ENCODE assay signal across 1 cellular context in genomic region chr10:49500420-49500819, GRCh38.
TF ChIP-seq lines count a peak whose summit lies in the region.

No MANE protein-coding gene starts in this region.

TF ChIP-seq in GM23338, 12 proteins besides CTCF, POLR2A, EP300 and RAD21 (continued from another document):
- TF ChIP-seq, protein P1, sequence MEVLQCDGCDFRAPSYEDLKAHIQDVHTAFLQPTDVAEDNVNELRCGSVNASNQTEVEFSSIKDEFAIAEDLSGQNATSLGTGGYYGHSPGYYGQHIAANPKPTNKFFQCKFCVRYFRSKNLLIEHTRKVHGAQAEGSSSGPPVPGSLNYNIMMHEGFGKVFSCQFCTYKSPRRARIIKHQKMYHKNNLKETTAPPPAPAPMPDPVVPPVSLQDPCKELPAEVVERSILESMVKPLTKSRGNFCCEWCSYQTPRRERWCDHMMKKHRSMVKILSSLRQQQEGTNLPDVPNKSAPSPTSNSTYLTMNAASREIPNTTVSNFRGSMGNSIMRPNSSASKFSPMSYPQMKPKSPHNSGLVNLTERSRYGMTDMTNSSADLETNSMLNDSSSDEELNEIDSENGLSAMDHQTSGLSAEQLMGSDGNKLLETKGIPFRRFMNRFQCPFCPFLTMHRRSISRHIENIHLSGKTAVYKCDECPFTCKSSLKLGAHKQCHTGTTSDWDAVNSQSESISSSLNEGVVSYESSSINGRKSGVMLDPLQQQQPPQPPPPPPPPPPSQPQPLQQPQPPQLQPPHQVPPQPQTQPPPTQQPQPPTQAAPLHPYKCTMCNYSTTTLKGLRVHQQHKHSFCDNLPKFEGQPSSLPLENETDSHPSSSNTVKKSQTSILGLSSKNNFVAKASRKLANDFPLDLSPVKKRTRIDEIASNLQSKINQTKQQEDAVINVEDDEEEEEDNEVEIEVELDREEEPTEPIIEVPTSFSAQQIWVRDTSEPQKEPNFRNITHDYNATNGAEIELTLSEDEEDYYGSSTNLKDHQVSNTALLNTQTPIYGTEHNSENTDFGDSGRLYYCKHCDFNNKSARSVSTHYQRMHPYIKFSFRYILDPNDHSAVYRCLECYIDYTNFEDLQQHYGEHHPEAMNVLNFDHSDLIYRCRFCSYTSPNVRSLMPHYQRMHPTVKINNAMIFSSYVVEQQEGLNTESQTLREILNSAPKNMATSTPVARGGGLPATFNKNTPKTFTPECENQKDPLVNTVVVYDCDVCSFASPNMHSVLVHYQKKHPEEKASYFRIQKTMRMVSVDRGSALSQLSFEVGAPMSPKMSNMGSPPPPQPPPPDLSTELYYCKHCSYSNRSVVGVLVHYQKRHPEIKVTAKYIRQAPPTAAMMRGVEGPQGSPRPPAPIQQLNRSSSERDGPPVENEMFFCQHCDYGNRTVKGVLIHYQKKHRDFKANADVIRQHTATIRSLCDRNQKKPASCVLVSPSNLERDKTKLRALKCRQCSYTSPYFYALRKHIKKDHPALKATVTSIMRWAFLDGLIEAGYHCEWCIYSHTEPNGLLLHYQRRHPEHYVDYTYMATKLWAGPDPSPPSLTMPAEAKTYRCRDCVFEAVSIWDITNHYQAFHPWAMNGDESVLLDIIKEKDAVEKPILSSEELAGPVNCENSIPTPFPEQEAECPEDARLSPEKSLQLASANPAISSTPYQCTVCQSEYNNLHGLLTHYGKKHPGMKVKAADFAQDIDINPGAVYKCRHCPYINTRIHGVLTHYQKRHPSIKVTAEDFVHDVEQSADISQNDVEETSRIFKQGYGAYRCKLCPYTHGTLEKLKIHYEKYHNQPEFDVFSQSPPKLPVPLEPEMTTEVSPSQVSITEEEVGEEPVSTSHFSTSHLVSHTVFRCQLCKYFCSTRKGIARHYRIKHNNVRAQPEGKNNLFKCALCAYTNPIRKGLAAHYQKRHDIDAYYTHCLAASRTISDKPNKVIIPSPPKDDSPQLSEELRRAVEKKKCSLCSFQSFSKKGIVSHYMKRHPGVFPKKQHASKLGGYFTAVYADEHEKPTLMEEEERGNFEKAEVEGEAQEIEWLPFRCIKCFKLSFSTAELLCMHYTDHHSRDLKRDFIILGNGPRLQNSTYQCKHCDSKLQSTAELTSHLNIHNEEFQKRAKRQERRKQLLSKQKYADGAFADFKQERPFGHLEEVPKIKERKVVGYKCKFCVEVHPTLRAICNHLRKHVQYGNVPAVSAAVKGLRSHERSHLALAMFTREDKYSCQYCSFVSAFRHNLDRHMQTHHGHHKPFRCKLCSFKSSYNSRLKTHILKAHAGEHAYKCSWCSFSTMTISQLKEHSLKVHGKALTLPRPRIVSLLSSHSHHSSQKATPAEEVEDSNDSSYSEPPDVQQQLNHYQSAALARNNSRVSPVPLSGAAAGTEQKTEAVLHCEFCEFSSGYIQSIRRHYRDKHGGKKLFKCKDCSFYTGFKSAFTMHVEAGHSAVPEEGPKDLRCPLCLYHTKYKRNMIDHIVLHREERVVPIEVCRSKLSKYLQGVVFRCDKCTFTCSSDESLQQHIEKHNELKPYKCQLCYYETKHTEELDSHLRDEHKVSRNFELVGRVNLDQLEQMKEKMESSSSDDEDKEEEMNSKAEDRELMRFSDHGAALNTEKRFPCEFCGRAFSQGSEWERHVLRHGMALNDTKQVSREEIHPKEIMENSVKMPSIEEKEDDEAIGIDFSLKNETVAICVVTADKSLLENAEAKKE (CRISPR knock-in tag; IDR thresholded peaks at IDR 0.05): no peak
- TF ChIP-seq, protein P2, sequence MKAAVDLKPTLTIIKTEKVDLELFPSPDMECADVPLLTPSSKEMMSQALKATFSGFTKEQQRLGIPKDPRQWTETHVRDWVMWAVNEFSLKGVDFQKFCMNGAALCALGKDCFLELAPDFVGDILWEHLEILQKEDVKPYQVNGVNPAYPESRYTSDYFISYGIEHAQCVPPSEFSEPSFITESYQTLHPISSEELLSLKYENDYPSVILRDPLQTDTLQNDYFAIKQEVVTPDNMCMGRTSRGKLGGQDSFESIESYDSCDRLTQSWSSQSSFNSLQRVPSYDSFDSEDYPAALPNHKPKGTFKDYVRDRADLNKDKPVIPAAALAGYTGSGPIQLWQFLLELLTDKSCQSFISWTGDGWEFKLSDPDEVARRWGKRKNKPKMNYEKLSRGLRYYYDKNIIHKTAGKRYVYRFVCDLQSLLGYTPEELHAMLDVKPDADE (IDR thresholded peaks at IDR 0.05): no peak
- no peak for TF ChIP-seq POLR2AphosphoS5 (IDR thresholded peaks at IDR 0.05; ENCODE audit: low read depth)
